1 cellular context compared by ENCODE assay signal in the genomic region with DNA sequence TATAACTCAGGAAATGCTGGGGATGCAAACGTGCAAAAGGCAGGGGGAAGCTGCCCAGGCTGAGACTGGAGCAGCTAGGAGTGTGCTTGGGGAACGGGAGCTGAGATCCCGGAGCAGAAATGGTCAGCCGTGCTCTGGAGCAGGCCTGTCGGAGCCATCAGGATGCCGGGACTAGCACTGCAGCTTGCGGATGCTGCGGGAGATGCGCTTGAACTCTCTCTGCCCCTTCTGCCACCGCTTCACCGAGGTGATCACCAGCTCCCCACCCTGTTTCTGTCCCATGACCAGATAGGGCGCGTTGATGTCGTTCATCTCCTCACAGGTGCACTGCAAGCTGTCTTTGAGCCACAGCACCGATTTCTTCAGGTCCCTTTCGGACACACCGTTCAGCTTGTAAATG.
TF ChIP-seq lines count a peak whose summit lies in the region.

No MANE protein-coding gene starts in this region.

TF ChIP-seq in WTC11, 78 proteins besides CTCF, POLR2A, EP300 and RAD21 (continued from another document):
- TF ChIP-seq, protein P1, sequence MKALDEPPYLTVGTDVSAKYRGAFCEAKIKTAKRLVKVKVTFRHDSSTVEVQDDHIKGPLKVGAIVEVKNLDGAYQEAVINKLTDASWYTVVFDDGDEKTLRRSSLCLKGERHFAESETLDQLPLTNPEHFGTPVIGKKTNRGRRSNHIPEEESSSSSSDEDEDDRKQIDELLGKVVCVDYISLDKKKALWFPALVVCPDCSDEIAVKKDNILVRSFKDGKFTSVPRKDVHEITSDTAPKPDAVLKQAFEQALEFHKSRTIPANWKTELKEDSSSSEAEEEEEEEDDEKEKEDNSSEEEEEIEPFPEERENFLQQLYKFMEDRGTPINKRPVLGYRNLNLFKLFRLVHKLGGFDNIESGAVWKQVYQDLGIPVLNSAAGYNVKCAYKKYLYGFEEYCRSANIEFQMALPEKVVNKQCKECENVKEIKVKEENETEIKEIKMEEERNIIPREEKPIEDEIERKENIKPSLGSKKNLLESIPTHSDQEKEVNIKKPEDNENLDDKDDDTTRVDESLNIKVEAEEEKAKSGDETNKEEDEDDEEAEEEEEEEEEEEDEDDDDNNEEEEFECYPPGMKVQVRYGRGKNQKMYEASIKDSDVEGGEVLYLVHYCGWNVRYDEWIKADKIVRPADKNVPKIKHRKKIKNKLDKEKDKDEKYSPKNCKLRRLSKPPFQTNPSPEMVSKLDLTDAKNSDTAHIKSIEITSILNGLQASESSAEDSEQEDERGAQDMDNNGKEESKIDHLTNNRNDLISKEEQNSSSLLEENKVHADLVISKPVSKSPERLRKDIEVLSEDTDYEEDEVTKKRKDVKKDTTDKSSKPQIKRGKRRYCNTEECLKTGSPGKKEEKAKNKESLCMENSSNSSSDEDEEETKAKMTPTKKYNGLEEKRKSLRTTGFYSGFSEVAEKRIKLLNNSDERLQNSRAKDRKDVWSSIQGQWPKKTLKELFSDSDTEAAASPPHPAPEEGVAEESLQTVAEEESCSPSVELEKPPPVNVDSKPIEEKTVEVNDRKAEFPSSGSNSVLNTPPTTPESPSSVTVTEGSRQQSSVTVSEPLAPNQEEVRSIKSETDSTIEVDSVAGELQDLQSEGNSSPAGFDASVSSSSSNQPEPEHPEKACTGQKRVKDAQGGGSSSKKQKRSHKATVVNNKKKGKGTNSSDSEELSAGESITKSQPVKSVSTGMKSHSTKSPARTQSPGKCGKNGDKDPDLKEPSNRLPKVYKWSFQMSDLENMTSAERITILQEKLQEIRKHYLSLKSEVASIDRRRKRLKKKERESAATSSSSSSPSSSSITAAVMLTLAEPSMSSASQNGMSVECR (CRISPR knock-in tag; IDR thresholded peaks at IDR 0.05; ENCODE audit: borderline replicate concordance): no peak
- TF ChIP-seq, protein P2, sequence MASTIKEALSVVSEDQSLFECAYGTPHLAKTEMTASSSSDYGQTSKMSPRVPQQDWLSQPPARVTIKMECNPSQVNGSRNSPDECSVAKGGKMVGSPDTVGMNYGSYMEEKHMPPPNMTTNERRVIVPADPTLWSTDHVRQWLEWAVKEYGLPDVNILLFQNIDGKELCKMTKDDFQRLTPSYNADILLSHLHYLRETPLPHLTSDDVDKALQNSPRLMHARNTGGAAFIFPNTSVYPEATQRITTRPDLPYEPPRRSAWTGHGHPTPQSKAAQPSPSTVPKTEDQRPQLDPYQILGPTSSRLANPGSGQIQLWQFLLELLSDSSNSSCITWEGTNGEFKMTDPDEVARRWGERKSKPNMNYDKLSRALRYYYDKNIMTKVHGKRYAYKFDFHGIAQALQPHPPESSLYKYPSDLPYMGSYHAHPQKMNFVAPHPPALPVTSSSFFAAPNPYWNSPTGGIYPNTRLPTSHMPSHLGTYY (CRISPR knock-in tag; IDR thresholded peaks at IDR 0.05): no peak
- TF ChIP-seq FOXP1 (CRISPR knock-in tag; IDR thresholded peaks at IDR 0.05; ENCODE audit: borderline replicate concordance): peak; percentile 21; the same call in 1 of the 2 replicates
- no peak for TF ChIP-seq CREB1 (CRISPR knock-in tag; IDR thresholded peaks at IDR 0.05)
- no peak for TF ChIP-seq JAZF1 (CRISPR knock-in tag; IDR thresholded peaks at IDR 0.05)
- TF ChIP-seq ESRRA (CRISPR knock-in tag; IDR thresholded peaks at IDR 0.05; ENCODE audit: borderline replicate concordance): no peak
